Comparison of ENCODE assay signal across 8 cellular contexts in the genomic region with DNA sequence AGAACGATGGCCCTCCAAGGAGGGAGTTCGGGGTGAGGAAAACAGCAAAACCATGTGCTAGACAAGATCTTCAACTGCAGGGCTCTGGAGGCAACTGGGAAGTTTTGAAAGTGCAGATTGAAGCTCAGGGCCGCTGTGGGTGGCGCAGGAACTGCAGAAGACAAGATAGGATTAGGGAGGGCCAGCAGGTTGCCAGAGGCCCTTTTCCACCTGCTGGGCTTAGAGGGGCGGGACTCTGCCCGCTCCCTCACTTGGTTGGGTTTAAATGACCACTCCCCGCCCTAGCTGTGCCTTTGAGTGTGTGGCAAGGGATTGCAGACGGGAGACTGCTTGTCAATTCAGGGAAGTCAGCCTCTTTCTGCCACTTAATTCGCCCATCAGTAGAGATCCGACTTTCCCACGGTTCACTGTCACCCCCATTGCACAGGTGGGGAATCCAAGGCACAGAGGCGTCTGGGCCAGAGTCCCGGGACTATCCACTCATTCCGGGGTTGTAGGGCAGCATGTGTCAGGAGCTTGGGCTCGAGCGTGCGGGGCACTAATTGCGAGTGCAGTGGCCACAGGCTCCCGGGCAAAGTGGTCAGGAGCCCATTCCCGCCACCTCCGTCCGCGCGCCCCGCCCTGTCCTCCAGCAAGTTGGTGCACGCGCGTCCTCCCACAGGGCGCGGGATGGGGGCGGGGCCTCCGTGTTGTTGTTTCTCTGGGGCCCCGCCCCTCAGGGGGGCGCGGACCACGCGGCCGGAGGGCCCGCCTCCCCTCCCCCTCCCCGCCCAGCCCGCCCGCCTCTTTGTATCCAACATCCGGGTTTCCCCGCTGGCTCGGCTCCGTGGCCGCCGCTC. TPM values are rescaled to one million over a fixed set of nuclear protein-coding genes. Genes with fewer than 3 reads are reported as not detected.
A peak's percentile ranks its signal among the peaks of the same experiment; 100 is the strongest.
DNase-seq lines count a peak whose midpoint lies in the region; ATAC-seq and TF ChIP-seq lines count a peak whose summit lies in the region.

Gene ACVR2B (plus strand): TSS at position 816 of the 839 bp plus-strand sequence. CDS start 433 bp downstream, outside the sequence.

- peaks cover 17% of the 10 kb centered on the region for H3K4me1 ChIP-seq in DOHH2 (ENCODE audit: control insufficient read depth, low read length)
- peaks cover 0 to 9% of the 10 kb centered on the region in 2 donors for H3K4me1 ChIP-seq in ascending aorta
- peaks cover 10% of the 10 kb centered on the region for H3K4me1 ChIP-seq in right cardiac atrium (ENCODE audit: control insufficient read depth, insufficient read depth, low read length)
- no peaks in the 10 kb centered on the region for H3K4me1 ChIP-seq in urinary bladder (ENCODE audit: insufficient read depth)

- H3K36me3 ChIP-seq in DOHH2 (ENCODE audit: control insufficient read depth, low read length) (no peaks in the 10 kb centered on the region), ascending aorta (no peaks in the 10 kb centered on the region), urinary bladder (ENCODE audit: insufficient read depth) (no peaks in the 10 kb centered on the region)

- peaks cover 9% of the 10 kb centered on the region for H3K27me3 ChIP-seq in DOHH2 (ENCODE audit: control insufficient read depth, low read length)
- no peaks in the 10 kb centered on the region for H3K27me3 ChIP-seq in ascending aorta
- no peaks in the 10 kb centered on the region for H3K27me3 ChIP-seq in right cardiac atrium (ENCODE audit: control insufficient read depth, insufficient read depth)

- 5% methylated on average over 48 of the region's 48 CpGs for WGBS in right cardiac atrium
- 4% methylated on average over 48 of the region's 48 CpGs for WGBS in urinary bladder

- H3K27ac ChIP-seq in DOHH2 (ENCODE audit: low read depth, low read length) (no peak within 1 kb of the TSS), ascending aorta (peak within 1 kb of the TSS; percentile 45 to 61), right cardiac atrium (ENCODE audit: low read length) (peak within 1 kb of the TSS; percentile 92), urinary bladder (ENCODE audit: low read depth) (peak within 1 kb of the TSS; percentile 92)

- peak; percentile 44 for ATAC-seq in HG02571 (IDR thresholded peaks at IDR 0.05; ENCODE audit: unreplicated experiment)
- peak; percentile 93 to 94 for ATAC-seq in right cardiac atrium

- H3K9me3 ChIP-seq in DOHH2 (ENCODE audit: control insufficient read depth, insufficient read depth, low read length): no peaks in the 10 kb centered on the region
- no peaks in the 10 kb centered on the region for H3K9me3 ChIP-seq in ascending aorta
- no peaks in the 10 kb centered on the region for H3K9me3 ChIP-seq in right cardiac atrium (ENCODE audit: control insufficient read depth, low read length)

- peak within 1 kb of the TSS; percentile 90 for H3K4me2 ChIP-seq in DOHH2 (ENCODE audit: low read length)

- H3K9me2 ChIP-seq in DOHH2 (replicated peaks; ENCODE audit: control insufficient read depth, low read length): no peaks in the 10 kb centered on the region

- intact Hi-C loops in ascending aorta (cut with DNase I) (loop anchor here (1.0 to 10.0 kb wide), 6 partner anchors 28 to 1999 kb away; partner anchors contain the start of genes ACAA1, EIF1B, EXOG and MYD88), right cardiac atrium (cut with DNase I) (no loop called here)

- H3K4me3 ChIP-seq in DOHH2 (ENCODE audit: low read length): peak within 1 kb of the TSS; percentile 87
- peak within 1 kb of the TSS; percentile 88 to 99 for H3K4me3 ChIP-seq in ascending aorta
- H3K4me3 ChIP-seq in right cardiac atrium (ENCODE audit: low read length): peak within 1 kb of the TSS; percentile 95
- H3K4me3 ChIP-seq in urinary bladder (ENCODE audit: low read depth, low read length): peak within 1 kb of the TSS; percentile 98

- H4K20me1 ChIP-seq in DOHH2 (ENCODE audit: control insufficient read depth, insufficient read depth, low read depth, low read length): peaks cover 8% of the 10 kb centered on the region; the same call in 1 of the 2 replicates

- TF ChIP-seq CTCF in DOHH2 (IDR thresholded peaks at IDR 0.05; ENCODE audit: low read depth, low read length, poor library complexity, severe bottlenecking): no peak
- TF ChIP-seq CTCF in ascending aorta (IDR thresholded peaks at IDR 0.05): no peak

- H3K79me2 ChIP-seq in DOHH2 (ENCODE audit: control insufficient read depth, low read length): peaks cover 34% of the 10 kb centered on the region

- H3F3A ChIP-seq in DOHH2 (ENCODE audit: control insufficient read depth, insufficient read depth): no peaks in the 10 kb centered on the region

- DNase-seq in NCI-H1417 treated with DMSO at 0.1 percent for 48 hours (lab: John Stamatoyannopoulos, UW) (peak; percentile 24), T-helper 2 cell (peak; percentile 33 to 86 (median 44)), ascending aorta (ENCODE audit: low spot score in 2 of 2) (peak; percentile 46 to 92), right cardiac atrium (peak; percentile 92 to 98 (median 97)), pulmonary artery endothelial cell (ENCODE audit: low read depth, low spot score) (peak; percentile 33)

RNA-seq across cellular contexts. Expression of gene ACVR2B, which starts in this region (rescaled TPM):
- total RNA-seq in ascending aorta (15.2 TPM), right cardiac atrium (1 to 10 TPM; 5.0 to 6.2 (median 5.7) TPM), pulmonary artery endothelial cell (3.3 and 4.2 TPM in 2 replicates), urinary bladder (11.7 TPM)
- polyA plus RNA-seq in right cardiac atrium (1.7 TPM), urinary bladder (1.4 TPM)

Comparison
In these comparisons a context has a peak if more than half of its experiments do, and no peak if none do; other contexts are left out.
1. DNase-seq: peak in every context shown above with its lines; median percentile 97 in right cardiac atrium; 69 in ascending aorta; 44 in T-helper 2 cell; 33 in pulmonary artery endothelial cell; 24 in NCI-H1417 treated with DMSO at 0.1 percent for 48 hours.